ENCODE assay signal across 9 cellular contexts in the genomic region with DNA sequence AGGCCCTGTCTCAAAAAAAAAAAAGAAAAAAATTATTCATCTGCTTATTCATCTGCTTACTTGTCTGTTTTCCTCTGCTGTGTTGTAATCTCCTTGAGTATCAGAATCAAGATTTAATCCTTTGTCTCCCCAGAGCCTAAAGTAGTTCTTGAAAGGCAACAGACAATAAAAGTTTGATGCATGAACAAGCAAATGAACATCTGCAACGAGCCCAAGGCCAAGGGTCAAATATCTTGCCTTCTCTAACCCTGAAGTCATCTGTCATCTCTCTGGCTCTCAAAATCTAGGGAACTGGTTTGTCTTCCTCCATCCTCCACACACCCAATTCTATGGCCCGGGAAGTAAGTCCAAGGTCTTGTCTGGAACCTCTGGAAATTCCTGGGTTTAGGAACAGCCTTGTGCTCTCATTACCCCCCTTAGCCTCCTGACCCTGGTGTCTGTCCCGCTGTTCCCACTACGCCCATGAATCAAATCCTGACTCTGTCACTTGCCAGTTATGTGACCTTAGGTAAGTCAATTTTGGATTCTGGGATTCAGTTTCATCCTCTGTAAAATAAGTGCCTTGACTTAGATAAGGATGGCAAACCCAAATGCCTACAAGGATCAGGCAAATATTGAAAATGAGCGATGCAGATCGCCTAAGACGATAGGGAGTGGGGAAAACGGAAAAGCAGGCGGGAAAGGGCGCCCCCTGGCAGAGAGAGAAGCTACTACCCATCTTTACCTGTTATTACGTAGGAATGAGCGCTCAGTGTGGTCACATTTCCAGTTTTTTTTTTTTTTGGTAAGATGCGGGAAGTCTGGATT.
A peak's percentile ranks its signal among the peaks of the same experiment; 100 is the strongest.
DNase-seq lines count a peak whose midpoint lies in the region; ATAC-seq and TF ChIP-seq lines count a peak whose summit lies in the region.
"Had no signal": no experiment of that assay in that cellular context is flagged by ENCODE, and none has a peak within 500 bp of the region (broad histone marks: within the 10 kb centered on the region; RNA-seq: fewer than 3 reads in every experiment).

No MANE protein-coding gene starts in this region.

- CTCF ChIA-PET in PC-9 (lab: Charles Lee): interaction anchor here (1.0 kb wide), 1 partner anchor 137 kb away, joined by 3 read pairs; no protein-coding TSS in a partner anchor

- no peaks in the 10 kb centered on the region for H3K79me2 ChIP-seq in PC-9 (ENCODE audit: low read depth)

- no TSS peak for BruUV-seq in PC-9 (replicated peaks; lab: Mats Ljungman, UMichigan)

- intact Hi-C loops in PC-9 (cut with micrococcal nuclease; ENCODE audit: unreplicated experiment): loop anchor here (2.0 to 10.0 kb wide), 2 partner anchors 102 to 202 kb away; a partner anchor contains a TSS
- intact Hi-C loops in stomach (cut with DNase I; ENCODE audit: low total_unique reads): no loop called here

- ATAC-seq in gastroesophageal sphincter (peak; percentile 38), HG03571 (IDR thresholded peaks at IDR 0.05; ENCODE audit: unreplicated experiment) (no peak)

- H3K4me1 ChIP-seq in PC-9 (replicated peaks; ENCODE audit: insufficient read depth) (no peaks in the 10 kb centered on the region; the same call in 1 of the 2 replicates), gastroesophageal sphincter (peaks cover 0 to 18% (median 0%) of the 10 kb centered on the region in 3 donors), stomach (peaks cover 0 to 11% (median 0%) of the 10 kb centered on the region in 4 donors)

- 43 to 59% methylated on average over 12 of the region's 13 CpGs for WGBS in gastroesophageal sphincter (ENCODE audit: low coverage in 1 of 2), 2 donors
- WGBS in stomach, 5 donors: 33 to 43% (median 34%) methylated on average over 13 of the region's 13 CpGs

- H3K27ac ChIP-seq in PC-9: no peak overlapping the region
- peak overlapping the region in 2 of 4 donors; percentile 21 to 56 for H3K27ac ChIP-seq in gastroesophageal sphincter
- H3K27ac ChIP-seq in stomach: peak overlapping the region in 1 of 5 donors; percentile 18

- H3K4me2 ChIP-seq in PC-9: no peak overlapping the region

- H3K36me3 ChIP-seq in PC-9 (ENCODE audit: low read depth) (no peaks in the 10 kb centered on the region), gastroesophageal sphincter (no peaks in the 10 kb centered on the region), stomach (no peaks in the 10 kb centered on the region)

- no peak for TF ChIP-seq EP300 in gastroesophageal sphincter (IDR thresholded peaks at IDR 0.05)
- no peak for TF ChIP-seq EP300 in stomach (IDR thresholded peaks at IDR 0.05)

- TF ChIP-seq CTCF in PC-9 (conservative IDR thresholded peaks at IDR 0.05) (peak; percentile 64), gastroesophageal sphincter (IDR thresholded peaks at IDR 0.05) (peak in 1 of 4 experiments; percentile 37), stomach (IDR thresholded peaks at IDR 0.05) (peak in 5 of 7 experiments; percentile 28 to 84 (median 69))

- no peaks in the 10 kb centered on the region for H3K27me3 ChIP-seq in PC-9 (ENCODE audit: insufficient read depth, low read depth)
- no peaks in the 10 kb centered on the region for H3K27me3 ChIP-seq in gastroesophageal sphincter
- H3K27me3 ChIP-seq in stomach: no peaks in the 10 kb centered on the region

- no peaks in the 10 kb centered on the region for H3K9me3 ChIP-seq in PC-9 (ENCODE audit: insufficient read depth, low read depth)
- no peaks in the 10 kb centered on the region for H3K9me3 ChIP-seq in gastroesophageal sphincter
- no peaks in the 10 kb centered on the region for H3K9me3 ChIP-seq in stomach

- no peaks in the 10 kb centered on the region for H3K9me2 ChIP-seq in PC-9 (ENCODE audit: insufficient read depth)

- no peak overlapping the region for H2AFZ ChIP-seq in PC-9

- H3K4me3 ChIP-seq in PC-9: no peak overlapping the region
- no peak overlapping the region for H3K4me3 ChIP-seq in gastroesophageal sphincter
- no peak overlapping the region for H3K4me3 ChIP-seq in stomach

- TF ChIP-seq POLR2A in gastroesophageal sphincter (IDR thresholded peaks at IDR 0.05): no peak
- TF ChIP-seq POLR2A in stomach (IDR thresholded peaks at IDR 0.05): no peak

- POLR2A ChIA-PET in PC-9 (lab: Charles Lee; ENCODE audit: unreplicated experiment): interaction anchor here (0.7 kb wide), 1 partner anchor 103 kb away, joined by 7 read pairs; a partner anchor contains a TSS

- H3F3A ChIP-seq in PC-9 (ENCODE audit: insufficient read depth, low read depth): 0 out of 2 replicates have a peak, but pooled peaks cover 5% of the 10 kb centered on the region

- DNase-seq in activated T-cell treated with anti-CD3 and anti-CD28 coated beads, Interleukin-2, amount 50 U/mL, for 48 hours: peak; percentile 31 to 37
- DNase-seq in activated T-cell treated with anti-CD3 and anti-CD28 coated beads for 4 hours (no peak), PC-9 (peak; percentile 44), stomach (peak; percentile 66), inferior parietal cortex (ENCODE audit: extremely low spot score) (no peak)
- DNase-seq in activated CD8-positive, alpha-beta memory T cell treated with anti-CD3 and anti-CD28 coated beads for 24 hours: no peak
- DNase-seq: activated B cell treated with CpG ODN at 0.5 μM for 24 hours had no signal

- H4K20me1 ChIP-seq in PC-9 (ENCODE audit: insufficient read depth): no peaks in the 10 kb centered on the region

Comparison
In these comparisons a context has a peak if more than half of its experiments do, and no peak if none do; other contexts are left out.
1. DNase-seq: peak in activated T-cell treated with anti-CD3 and anti-CD28 coated beads, Interleukin-2, amount 50 U/mL, for 48 hours (2 of 2), PC-9 (2 of 2) and stomach (single experiment); none in activated T-cell treated with anti-CD3 and anti-CD28 coated beads for 4 hours (single experiment), activated CD8-positive, alpha-beta memory T cell treated with anti-CD3 and anti-CD28 coated beads for 24 hours (single experiment) and inferior parietal cortex (single experiment).